ENCODE assay signal across 8 cellular contexts in the genomic region with DNA sequence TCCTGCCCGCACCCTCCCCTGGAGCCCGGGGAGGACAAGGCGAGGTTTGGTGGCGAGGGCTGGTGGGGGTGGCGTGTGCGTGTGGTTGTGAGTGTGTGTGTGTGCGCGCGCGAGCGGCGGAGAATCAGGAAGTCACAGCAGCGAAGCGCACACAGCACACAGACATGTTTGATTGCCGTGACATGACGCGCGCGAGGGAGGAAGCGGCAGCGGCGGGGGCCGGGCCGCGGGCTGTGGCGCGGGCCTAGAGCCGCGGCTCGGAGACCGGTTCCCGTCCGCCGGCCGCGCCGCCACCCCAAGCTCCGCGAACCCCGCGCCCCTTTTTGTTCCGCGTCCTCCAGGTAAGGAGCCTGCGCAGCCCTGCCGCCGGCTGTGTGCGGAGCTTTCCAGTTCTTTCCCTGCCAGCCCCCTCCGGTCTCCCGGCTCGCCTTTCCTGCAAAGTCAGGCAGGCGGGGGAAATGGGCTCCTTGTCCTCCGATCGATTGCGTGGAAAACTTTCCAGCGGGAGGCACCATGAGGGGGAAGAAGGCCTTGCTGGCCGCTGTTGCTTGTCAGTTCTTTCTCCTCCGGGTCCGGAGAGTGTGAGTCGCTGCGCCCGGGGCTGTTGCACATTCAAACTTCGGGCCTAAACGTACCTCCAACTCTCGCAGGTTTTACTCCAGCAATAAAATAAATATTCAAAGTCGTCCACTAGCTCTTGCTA. TPM values are rescaled to one million over a fixed set of nuclear protein-coding genes. Genes with fewer than 3 reads are reported as not detected.
A peak's percentile ranks its signal among the peaks of the same experiment; 100 is the strongest.
DNase-seq lines count a peak whose midpoint lies in the region; ATAC-seq lines count a peak whose summit lies in the region.

No MANE protein-coding gene starts in this region.

- DNase-seq in CD1c-positive myeloid dendritic cell (ENCODE audit: extremely low spot score) (peak; percentile 95), HK-2 (ENCODE audit: unreplicated experiment) (peak; percentile 61), SJSA1 (ENCODE audit: low read depth in 1 of 2, low spot score in 2 of 2) (peak; percentile 40 to 57), germinal center (ENCODE audit: low spot score) (peak; percentile 87), nucleus accumbens (lab: John Stamatoyannopoulos, UW) (peak in 50 of 56 donors; percentile 27 to 82 (median 69)), superior temporal gyrus (ENCODE audit: extremely low spot score) (peak; percentile 76)
- DNase-seq in activated naive CD4-positive, alpha-beta T cell treated with anti-CD3 and anti-CD28 coated beads, Interleukin-2, amount 50 U/mL, for 16 hours, result peak; percentile 80

- no peaks in the 10 kb centered on the region for H3K27me3 ChIP-seq in SJSA1 (replicated peaks)

- H3K9me3 ChIP-seq in SJSA1 (replicated peaks), result no peaks in the 10 kb centered on the region

- peaks cover 5% of the 10 kb centered on the region; the same call in 1 of the 2 replicates for H3K36me3 ChIP-seq in SJSA1

- ATAC-seq in GM19395 (IDR thresholded peaks at IDR 0.05; ENCODE audit: unreplicated experiment), result peak; percentile 28

- no peaks in the 10 kb centered on the region for H3K4me1 ChIP-seq in SJSA1 (replicated peaks)

- peak overlapping the region; percentile 68 for H3K27ac ChIP-seq in SJSA1

- H3K4me3 ChIP-seq in SJSA1, result peak overlapping the region; percentile 60

RNA-seq across cellular contexts. Expression of a gene that starts 2.5 kb away (rescaled TPM):
- 28.0 and 39.9 TPM in 2 replicates for total RNA-seq in SJSA1 (2014; rRNA removed; shearing (Covaris generic))

Comparison
In these comparisons a context has a peak if more than half of its experiments do, and no peak if none do; other contexts are left out.
1. Peak in every context shown above with its lines: DNase-seq, ATAC-seq, H3K4me3 ChIP-seq and H3K27ac ChIP-seq.